Comparison of ENCODE assay signal across 8 cellular contexts in the genomic region with DNA sequence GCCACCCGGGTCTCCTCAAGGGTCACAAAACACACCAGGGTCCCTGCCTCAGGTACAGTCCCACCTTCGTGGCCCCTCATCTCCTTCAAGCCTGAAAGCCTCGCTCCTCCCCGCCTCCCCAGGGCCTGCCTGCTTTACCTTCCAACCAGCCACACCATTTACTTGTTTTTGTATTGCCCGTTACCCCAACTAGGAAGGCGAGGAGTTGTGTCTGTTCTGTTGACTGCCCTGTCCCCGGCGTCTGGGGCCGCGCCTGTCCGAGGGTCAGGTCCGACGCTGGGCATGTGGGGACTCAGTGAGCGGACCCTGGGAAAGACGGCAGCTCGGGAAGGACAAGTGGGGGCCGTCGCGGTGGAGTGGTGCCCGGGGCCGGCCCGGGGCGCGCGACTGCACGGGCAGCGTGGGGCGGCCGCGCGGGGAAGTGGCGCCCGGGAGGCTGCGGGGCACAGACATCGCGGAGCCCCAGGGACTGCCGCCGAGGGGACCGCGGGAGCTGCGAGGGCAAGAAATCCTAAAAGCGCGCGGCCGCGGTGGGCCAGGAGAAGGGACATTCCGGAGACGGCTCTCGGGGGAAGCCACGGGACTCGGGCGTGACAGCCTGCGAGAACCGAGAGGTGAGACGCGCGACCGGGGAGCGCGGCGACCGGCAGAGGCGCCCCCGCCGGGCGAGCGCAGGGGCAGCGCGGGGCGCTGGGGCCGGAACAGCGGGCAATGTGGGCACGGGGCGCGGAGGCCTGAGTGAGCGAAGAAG. TPM values are rescaled to one million over a fixed set of nuclear protein-coding genes. Genes with fewer than 3 reads are reported as not detected.
DNase-seq lines count a peak whose midpoint lies in the region; ATAC-seq lines count a peak whose summit lies in the region.

No MANE protein-coding gene starts in this region.

- DNase-seq in activated T-cell treated with anti-CD3 and anti-CD28 coated beads for 1 hour (ENCODE audit: low read depth): peak; percentile 20
- DNase-seq in activated T-cell treated with anti-CD3 and anti-CD28 coated beads for 4 hours: no peak
- no peak for DNase-seq in NT2/D1 (ENCODE audit: low read depth, low spot score)
- peak; percentile 53 for DNase-seq in activated naive CD4-positive, alpha-beta T cell treated with anti-CD3 and anti-CD28 coated beads, Interleukin-2, amount 50 U/mL, for 16 hours
- peak; percentile 51 for DNase-seq in hepatic stellate cell (ENCODE audit: low spot score)
- DNase-seq in hippocampal formation (lab: John Stamatoyannopoulos, UW): no peak

- H3K4me1 ChIP-seq in NT2/D1 (ENCODE audit: insufficient read depth, insufficient read length) (peaks cover 5% of the 10 kb centered on the region), skeletal muscle tissue (ENCODE audit: control insufficient read depth in 3 of 3, insufficient read depth in 3 of 3, low read length in 3 of 3) (peaks cover 0 to 5% (median 0%) of the 10 kb centered on the region in 3 donors)

- H3K9ac ChIP-seq in NT2/D1 (ENCODE audit: insufficient read length, low read depth) (peak overlapping the region; percentile 67), skeletal muscle tissue (ENCODE audit: low read depth in 1 of 3, low read length in 3 of 3) (peak overlapping the region in 2 of 3 donors; percentile 69 to 81)

- peak overlapping the region; percentile 55 for H3K4me3 ChIP-seq in NT2/D1 (ENCODE audit: insufficient read length, low read depth)
- H3K4me3 ChIP-seq in skeletal muscle tissue (ENCODE audit: low read length in 3 of 3): peak overlapping the region; percentile 38 to 72 (median 70)

- H3K27ac ChIP-seq in skeletal muscle tissue (ENCODE audit: low read depth, low read length): no peak overlapping the region

- H3K9me3 ChIP-seq in NT2/D1 (ENCODE audit: insufficient read depth, low read length): no peaks in the 10 kb centered on the region
- H3K9me3 ChIP-seq in skeletal muscle tissue (ENCODE audit: control insufficient read depth in 3 of 3, low read length in 3 of 3): no peaks in the 10 kb centered on the region

- no peaks in the 10 kb centered on the region for H3K36me3 ChIP-seq in NT2/D1 (ENCODE audit: insufficient read depth, insufficient read length, low read length)
- no peaks in the 10 kb centered on the region for H3K36me3 ChIP-seq in skeletal muscle tissue (ENCODE audit: control insufficient read depth in 3 of 3, insufficient read depth in 3 of 3, low read length in 3 of 3)

- H3K27me3 ChIP-seq in NT2/D1 (ENCODE audit: insufficient read depth, insufficient read length) (peaks cover 54% of the 10 kb centered on the region), skeletal muscle tissue (ENCODE audit: control insufficient read depth in 3 of 3, insufficient read depth in 3 of 3, low read length in 3 of 3) (peaks cover 0 to 5% (median under 1%) of the 10 kb centered on the region in 3 donors)

- peak; percentile 43 for ATAC-seq in HG02588 (IDR thresholded peaks at IDR 0.05; ENCODE audit: unreplicated experiment)

RNA-seq across cellular contexts. Expression of a gene that starts 0.8 kb away (rescaled TPM):
- under 0.01 TPM for total RNA-seq in skeletal muscle tissue

Comparison
In these comparisons a context has a peak if more than half of its experiments do, and no peak if none do; other contexts are left out.
1. DNase-seq: peak in activated T-cell treated with anti-CD3 and anti-CD28 coated beads for 1 hour (single experiment), activated naive CD4-positive, alpha-beta T cell treated with anti-CD3 and anti-CD28 coated beads, Interleukin-2, amount 50 U/mL, for 16 hours (single experiment) and hepatic stellate cell (single experiment); none in activated T-cell treated with anti-CD3 and anti-CD28 coated beads for 4 hours (single experiment), NT2/D1 (single experiment) and hippocampal formation (0 of 2).